In the genomic region with DNA sequence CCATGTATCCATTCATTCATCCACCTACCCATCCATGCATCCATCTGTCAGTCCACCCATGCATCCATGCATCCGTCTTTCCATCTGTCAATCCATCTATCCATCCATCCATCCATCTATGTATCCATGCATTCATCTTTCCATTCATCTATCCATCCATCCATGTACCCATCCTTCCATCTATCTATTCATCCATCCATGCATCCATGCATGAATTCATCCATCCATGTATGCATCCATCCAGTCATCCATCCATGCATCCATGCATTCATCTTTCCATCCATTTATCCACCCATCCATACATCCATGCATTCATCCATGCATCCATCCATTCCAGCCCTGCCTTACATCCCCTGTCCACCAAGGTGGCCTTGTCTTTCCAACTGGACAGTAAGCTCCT, we compare ENCODE assay signal across 32 cellular contexts. TPM values are rescaled to one million over a fixed set of nuclear protein-coding genes. Genes with fewer than 3 reads are reported as not detected.
"Had no signal": no experiment of that assay in that cellular context is flagged by ENCODE, and none has a peak within 500 bp of the region (broad histone marks: within the 10 kb centered on the region; RNA-seq: fewer than 3 reads in every experiment).

No MANE protein-coding gene starts in this region.

- H3K4me3 Mint-ChIP-seq: naive thymus-derived CD4-positive, alpha-beta T cell; natural killer cell; nephron; neural crest cell; stimulated activated effector memory CD8-positive, alpha-beta T cell treated with anti-CD3 and anti-CD28 coated beads, Interleukin-12 subunit alpha, Interleukin-12 subunit beta, amount 100 ng/mL, for 72 hours; stimulated activated naive B cell treated with anti-CD40 and anti-IgM and Interleukin-4, amounts not matched to agents 10 μg/mL and 1 μg/mL and 100 μg/mL, for 72 hours; stimulated activated naive CD8-positive, alpha-beta T cell treated with anti-CD3 and anti-CD28 coated beads, Interleukin-15, Interleukin-2, amounts not matched to agents 100 ng/mL and 50 ng/mL, for 24 hours had no signal

- FAIRE-seq: small intestine had no signal

- H3K4me3 ChIP-seq: ovary, psoas muscle, right lobe of liver, sigmoid colon, stomach, thoracic aorta, thyroid gland, tibial nerve, upper lobe of left lung, uterus had no signal

- H3K36me3 ChIP-seq: neutrophil, ovary, right lobe of liver, sigmoid colon, stomach, thoracic aorta, thyroid gland, tibial nerve, upper lobe of left lung, uterus had no signal

- H3K36me3 Mint-ChIP-seq: naive thymus-derived CD4-positive, alpha-beta T cell; natural killer cell; stimulated activated effector memory CD8-positive, alpha-beta T cell treated with anti-CD3 and anti-CD28 coated beads, Interleukin-12 subunit alpha, Interleukin-12 subunit beta, amount 100 ng/mL, for 72 hours; stimulated activated naive B cell treated with anti-CD40 and anti-IgM and Interleukin-4, amounts not matched to agents 10 μg/mL and 1 μg/mL and 100 μg/mL, for 72 hours had no signal

- H3K9ac ChIP-seq: parathyroid adenoma had no signal

- H3K9me3 ChIP-seq: neutrophil, ovary, psoas muscle, right lobe of liver, sigmoid colon, stomach, thoracic aorta, thyroid gland, tibial nerve, upper lobe of left lung, uterus had no signal

- H3K4me1 ChIP-seq: parathyroid adenoma, psoas muscle, right lobe of liver, sigmoid colon, stomach, thyroid gland, tibial nerve, upper lobe of left lung, uterus had no signal

- H3K27ac ChIP-seq: neutrophil, ovary, parathyroid adenoma, psoas muscle, right lobe of liver, sigmoid colon, stomach, thoracic aorta, thyroid gland, tibial nerve, upper lobe of left lung, uterus had no signal

- DNase-seq: naive thymus-derived CD4-positive, alpha-beta T cell; natural killer cell; nucleus accumbens; ovary; psoas muscle; right cardiac atrium; right lobe of liver; sigmoid colon; small intestine; stimulated activated CD4-positive, alpha-beta T cell treated with anti-CD3 and anti-CD28 coated beads, Interleukin-15, amount 100 ng/mL, for 24 hours; stimulated activated CD4-positive, alpha-beta T cell treated with anti-CD3 and anti-CD28 coated beads, Interleukin-2, amount 100 ng/mL, for 24 hours; stimulated activated CD4-positive, alpha-beta T cell treated with anti-CD3 and anti-CD28 coated beads, Interleukin-2, amount 100 ng/mL, for 48 hours; stimulated activated CD4-positive, alpha-beta T cell treated with anti-CD3 and anti-CD28 coated beads, Interleukin-4, amount 100 ng/mL, for 24 hours; stimulated activated naive B cell treated with anti-CD40 and anti-IgM and Interleukin-4, amounts not matched to agents 10 μg/mL and 1 μg/mL and 100 μg/mL, for 72 hours; stimulated activated naive CD4-positive, alpha-beta T cell treated with Interleukin-2 at 50 U/mL for 16 hours; stomach; thyroid gland; trophoblast cell; upper lobe of left lung; uterus had no signal

- H3K27ac Mint-ChIP-seq: naive thymus-derived CD4-positive, alpha-beta T cell; natural killer cell; nephron; progenitor cell of endocrine pancreas; stimulated activated effector memory CD8-positive, alpha-beta T cell treated with anti-CD3 and anti-CD28 coated beads, Interleukin-12 subunit alpha, Interleukin-12 subunit beta, amount 100 ng/mL, for 72 hours; stimulated activated naive B cell treated with anti-CD40 and anti-IgM and Interleukin-4, amounts not matched to agents 10 μg/mL and 1 μg/mL and 100 μg/mL, for 72 hours; stimulated activated naive CD8-positive, alpha-beta T cell treated with anti-CD3 and anti-CD28 coated beads, Interleukin-15, Interleukin-2, amounts not matched to agents 100 ng/mL and 50 ng/mL, for 24 hours had no signal

- H3K27me3 ChIP-seq: ovary, right lobe of liver, thyroid gland, tibial nerve, upper lobe of left lung, uterus had no signal

- H3K4me1 Mint-ChIP-seq: naive thymus-derived CD4-positive, alpha-beta T cell; natural killer cell; nephron; stimulated activated effector memory CD8-positive, alpha-beta T cell treated with anti-CD3 and anti-CD28 coated beads, Interleukin-12 subunit alpha, Interleukin-12 subunit beta, amount 100 ng/mL, for 72 hours; stimulated activated naive B cell treated with anti-CD40 and anti-IgM and Interleukin-4, amounts not matched to agents 10 μg/mL and 1 μg/mL and 100 μg/mL, for 72 hours had no signal

- H3K9me3 Mint-ChIP-seq: nephron; stimulated activated effector memory CD8-positive, alpha-beta T cell treated with anti-CD3 and anti-CD28 coated beads, Interleukin-12 subunit alpha, Interleukin-12 subunit beta, amount 100 ng/mL, for 72 hours; stimulated activated naive CD8-positive, alpha-beta T cell treated with anti-CD3 and anti-CD28 coated beads, Interleukin-15, Interleukin-2, amounts not matched to agents 100 ng/mL and 50 ng/mL, for 24 hours had no signal

RNA-seq across cellular contexts. Expression of gene SORCS3, which starts 45.7 kb away (rescaled TPM):
- total RNA-seq: omental fat pad, psoas muscle, right lobe of liver, subcutaneous adipose tissue, thoracic aorta, thyroid gland, upper lobe of left lung, ureter had no signal
